In the genomic region with DNA sequence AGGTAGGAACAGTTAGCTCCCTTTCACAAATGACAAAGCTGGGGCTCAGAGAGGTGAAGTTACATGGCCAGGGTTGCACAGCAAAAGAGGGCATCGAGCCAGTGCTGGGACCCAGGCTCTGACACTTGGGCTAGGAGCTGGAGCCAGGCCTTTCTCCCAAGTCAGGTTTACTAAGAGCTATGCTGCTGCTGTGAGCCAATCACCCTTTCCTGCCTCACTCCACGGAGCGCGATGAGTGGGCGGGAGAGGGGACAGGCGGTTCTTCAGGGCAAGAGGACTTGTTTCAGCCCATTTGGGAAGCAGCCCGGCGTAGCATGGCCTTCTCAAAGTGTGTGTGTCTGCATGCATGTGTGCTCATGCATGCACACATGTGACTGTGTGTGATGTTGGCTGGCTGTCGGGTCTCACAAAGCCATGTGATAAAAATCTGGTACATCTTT, we compare ENCODE assay signal across 1 cellular context.
TF ChIP-seq lines count a peak whose summit lies in the region.

No MANE protein-coding gene starts in this region.

TF ChIP-seq in H1, 55 proteins besides CTCF, POLR2A, EP300 and RAD21:
- peak; percentile 51; the same call in 1 of the 2 replicates for TF ChIP-seq EGR1 (IDR thresholded peaks at IDR 0.05; ENCODE audit: borderline replicate concordance, low read depth, low read length)
- TF ChIP-seq TEAD4 (IDR thresholded peaks at IDR 0.05; ENCODE audit: low read depth, low read length) = no peak
- TF ChIP-seq ATF3 (IDR thresholded peaks at IDR 0.05; ENCODE audit: insufficient read depth, low read depth, low read length) = no peak
- peak; percentile 63; the same call in 1 of the 2 replicates for TF ChIP-seq KDM1A (IDR thresholded peaks at IDR 0.05; ENCODE audit: borderline replicate concordance, low read length)
